Comparison of ENCODE assay signal across 8 cellular contexts in genomic region chr1:54996359-54996868, GRCh38. TPM values are rescaled to one million over a fixed set of nuclear protein-coding genes. Genes with fewer than 3 reads are reported as not detected.
DNase-seq lines count a peak whose midpoint lies in the region; ATAC-seq lines count a peak whose summit lies in the region.

No MANE protein-coding gene starts in this region.

- H3K4me3 Mint-ChIP-seq in central memory CD8-positive, alpha-beta T cell: peak overlapping the region; percentile 43

- no peaks in the 10 kb centered on the region for H3K9me3 Mint-ChIP-seq in central memory CD8-positive, alpha-beta T cell

- intact Hi-C loops in left colon (cut with DNase I, micrococcal nuclease): loop anchor here (2.0 to 5.0 kb wide), 2 partner anchors 46 to 49 kb away; no protein-coding TSS in a partner anchor

- H3K27me3 Mint-ChIP-seq in central memory CD8-positive, alpha-beta T cell: peaks cover 9% of the 10 kb centered on the region

- peaks cover 20% of the 10 kb centered on the region for H3K4me1 Mint-ChIP-seq in central memory CD8-positive, alpha-beta T cell

- DNase-seq in GM03348 (ENCODE audit: low spot score) (peak; percentile 94), NCI-H2171 treated with DMSO at 0.1 percent for 48 hours (lab: John Stamatoyannopoulos, UW) (peak; percentile 69), left colon (peak; percentile 63 to 78)
- peak; percentile 73 to 77 for DNase-seq in activated CD4-positive, alpha-beta T cell treated with anti-CD3 and anti-CD28 coated beads for 24 hours (ENCODE audit: low read depth in 2 of 2)
- peak; percentile 71 to 75 for DNase-seq in central memory CD8-positive, alpha-beta T cell (ENCODE audit: low spot score in 2 of 2)
- DNase-seq in stimulated activated CD4-positive, alpha-beta T cell treated with anti-CD3 and anti-CD28 coated beads, TNF-alpha, amount 100 ng/mL, for 4 hours (ENCODE audit: low read depth in 3 of 3): peak; percentile 50 to 56 (median 54)

- H3K36me3 Mint-ChIP-seq in central memory CD8-positive, alpha-beta T cell (ENCODE audit: insufficient read depth): peaks cover 4% of the 10 kb centered on the region

- H3K27ac Mint-ChIP-seq in central memory CD8-positive, alpha-beta T cell (ENCODE audit: low read depth): peak overlapping the region; percentile 63

- ATAC-seq in HG02678 (IDR thresholded peaks at IDR 0.05; ENCODE audit: unreplicated experiment): peak; percentile 72
- ATAC-seq in central memory CD8-positive, alpha-beta T cell (replicated peaks; ENCODE audit: extremely low read depth, poor library complexity, severe bottlenecking): peak; percentile 75
- ATAC-seq in left colon: peak; percentile 88
- ATAC-seq in HG03097 (IDR thresholded peaks at IDR 0.05; ENCODE audit: low FRiP score, unreplicated experiment): no peak

RNA-seq across cellular contexts. Expression of gene BSND, which starts 2.3 kb away (rescaled TPM):
- total RNA-seq in left colon: not detected

RNA-seq across cellular contexts. Expression of gene TMEM61, which starts 16.0 kb away (rescaled TPM):
- 10 to 100 TPM; 12.2 to 19.8 TPM for total RNA-seq in left colon

RNA-seq across cellular contexts. Expression of gene PCSK9, which starts 42.9 kb away (rescaled TPM):
- total RNA-seq in left colon: 10 to 100 TPM; 12.6 to 37.0 TPM
